Comparison of ENCODE assay signal across 1 cellular context in genomic region chr19:42313096-42313839, GRCh38.
A peak's percentile ranks its signal among the peaks of the same experiment; 100 is the strongest.
TF ChIP-seq lines count a peak whose summit lies in the region.

Gene TMEM145, plus strand, starts transcription at chr19:42313309. Its CDS starts 68 bp downstream, at chr19:42313377.

TF ChIP-seq in GM12878, 131 proteins besides CTCF, POLR2A, EP300 and RAD21 (continued from another document):
- no peak for TF ChIP-seq HCFC1 (IDR thresholded peaks at IDR 0.05; ENCODE audit: low read length)
- no peak for TF ChIP-seq SKIL (IDR thresholded peaks at IDR 0.05; ENCODE audit: low read depth, poor library complexity, severe bottlenecking)
- TF ChIP-seq ATF2 (IDR thresholded peaks at IDR 0.05; ENCODE audit: low read length) = no peak
- TF ChIP-seq IKZF2 (IDR thresholded peaks at IDR 0.05) = no peak
- TF ChIP-seq, protein P1, sequence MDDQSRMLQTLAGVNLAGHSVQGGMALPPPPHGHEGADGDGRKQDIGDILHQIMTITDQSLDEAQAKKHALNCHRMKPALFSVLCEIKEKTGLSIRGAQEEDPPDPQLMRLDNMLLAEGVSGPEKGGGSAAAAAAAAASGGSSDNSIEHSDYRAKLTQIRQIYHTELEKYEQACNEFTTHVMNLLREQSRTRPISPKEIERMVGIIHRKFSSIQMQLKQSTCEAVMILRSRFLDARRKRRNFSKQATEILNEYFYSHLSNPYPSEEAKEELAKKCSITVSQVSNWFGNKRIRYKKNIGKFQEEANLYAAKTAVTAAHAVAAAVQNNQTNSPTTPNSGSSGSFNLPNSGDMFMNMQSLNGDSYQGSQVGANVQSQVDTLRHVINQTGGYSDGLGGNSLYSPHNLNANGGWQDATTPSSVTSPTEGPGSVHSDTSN (IDR thresholded peaks at IDR 0.05; ENCODE audit: insufficient replicate concordance, low read depth, low read length) = no peak
- peak in 1 of 2 experiments; percentile 34; a peak in 1 of 4 replicates for TF ChIP-seq BHLHE40 (IDR thresholded peaks at IDR 0.05; ENCODE audit: borderline replicate concordance in 1 of 2, low read depth in 2 of 2, low read length in 1 of 2)
- no peak for TF ChIP-seq BCL11A (IDR thresholded peaks at IDR 0.05; ENCODE audit: low read depth, low read length)
- peak; percentile 36; the same call in 1 of the 2 replicates for TF ChIP-seq GATAD2B (conservative IDR thresholded peaks at IDR 0.05; ENCODE audit: low read depth)
- TF ChIP-seq YY1 (IDR thresholded peaks at IDR 0.05; ENCODE audit: low read depth, low read length) = peak; percentile 59; the same call in 1 of the 2 replicates
- TF ChIP-seq RBBP5 (conservative IDR thresholded peaks at IDR 0.05) = no peak
- TF ChIP-seq, protein P2, sequence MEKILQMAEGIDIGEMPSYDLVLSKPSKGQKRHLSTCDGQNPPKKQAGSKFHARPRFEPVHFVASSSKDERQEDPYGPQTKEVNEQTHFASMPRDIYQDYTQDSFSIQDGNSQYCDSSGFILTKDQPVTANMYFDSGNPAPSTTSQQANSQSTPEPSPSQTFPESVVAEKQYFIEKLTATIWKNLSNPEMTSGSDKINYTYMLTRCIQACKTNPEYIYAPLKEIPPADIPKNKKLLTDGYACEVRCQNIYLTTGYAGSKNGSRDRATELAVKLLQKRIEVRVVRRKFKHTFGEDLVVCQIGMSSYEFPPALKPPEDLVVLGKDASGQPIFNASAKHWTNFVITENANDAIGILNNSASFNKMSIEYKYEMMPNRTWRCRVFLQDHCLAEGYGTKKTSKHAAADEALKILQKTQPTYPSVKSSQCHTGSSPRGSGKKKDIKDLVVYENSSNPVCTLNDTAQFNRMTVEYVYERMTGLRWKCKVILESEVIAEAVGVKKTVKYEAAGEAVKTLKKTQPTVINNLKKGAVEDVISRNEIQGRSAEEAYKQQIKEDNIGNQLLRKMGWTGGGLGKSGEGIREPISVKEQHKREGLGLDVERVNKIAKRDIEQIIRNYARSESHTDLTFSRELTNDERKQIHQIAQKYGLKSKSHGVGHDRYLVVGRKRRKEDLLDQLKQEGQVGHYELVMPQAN (conservative IDR thresholded peaks at IDR 0.05) = 0 out of 2 replicates have a peak, but pooled peaks have one; percentile 23
- TF ChIP-seq REST (IDR thresholded peaks at IDR 0.05; ENCODE audit: low read depth, low read length) = peak; percentile 83
- TF ChIP-seq TAF1 (IDR thresholded peaks at IDR 0.05; ENCODE audit: borderline replicate concordance, low read depth, low read length) = no peak
- TF ChIP-seq RB1 (IDR thresholded peaks at IDR 0.05; ENCODE audit: borderline replicate concordance) = no peak
- TF ChIP-seq POLR2AphosphoS5 (IDR thresholded peaks at IDR 0.05; ENCODE audit: low read length) = no peak
- TF ChIP-seq, protein P3, sequence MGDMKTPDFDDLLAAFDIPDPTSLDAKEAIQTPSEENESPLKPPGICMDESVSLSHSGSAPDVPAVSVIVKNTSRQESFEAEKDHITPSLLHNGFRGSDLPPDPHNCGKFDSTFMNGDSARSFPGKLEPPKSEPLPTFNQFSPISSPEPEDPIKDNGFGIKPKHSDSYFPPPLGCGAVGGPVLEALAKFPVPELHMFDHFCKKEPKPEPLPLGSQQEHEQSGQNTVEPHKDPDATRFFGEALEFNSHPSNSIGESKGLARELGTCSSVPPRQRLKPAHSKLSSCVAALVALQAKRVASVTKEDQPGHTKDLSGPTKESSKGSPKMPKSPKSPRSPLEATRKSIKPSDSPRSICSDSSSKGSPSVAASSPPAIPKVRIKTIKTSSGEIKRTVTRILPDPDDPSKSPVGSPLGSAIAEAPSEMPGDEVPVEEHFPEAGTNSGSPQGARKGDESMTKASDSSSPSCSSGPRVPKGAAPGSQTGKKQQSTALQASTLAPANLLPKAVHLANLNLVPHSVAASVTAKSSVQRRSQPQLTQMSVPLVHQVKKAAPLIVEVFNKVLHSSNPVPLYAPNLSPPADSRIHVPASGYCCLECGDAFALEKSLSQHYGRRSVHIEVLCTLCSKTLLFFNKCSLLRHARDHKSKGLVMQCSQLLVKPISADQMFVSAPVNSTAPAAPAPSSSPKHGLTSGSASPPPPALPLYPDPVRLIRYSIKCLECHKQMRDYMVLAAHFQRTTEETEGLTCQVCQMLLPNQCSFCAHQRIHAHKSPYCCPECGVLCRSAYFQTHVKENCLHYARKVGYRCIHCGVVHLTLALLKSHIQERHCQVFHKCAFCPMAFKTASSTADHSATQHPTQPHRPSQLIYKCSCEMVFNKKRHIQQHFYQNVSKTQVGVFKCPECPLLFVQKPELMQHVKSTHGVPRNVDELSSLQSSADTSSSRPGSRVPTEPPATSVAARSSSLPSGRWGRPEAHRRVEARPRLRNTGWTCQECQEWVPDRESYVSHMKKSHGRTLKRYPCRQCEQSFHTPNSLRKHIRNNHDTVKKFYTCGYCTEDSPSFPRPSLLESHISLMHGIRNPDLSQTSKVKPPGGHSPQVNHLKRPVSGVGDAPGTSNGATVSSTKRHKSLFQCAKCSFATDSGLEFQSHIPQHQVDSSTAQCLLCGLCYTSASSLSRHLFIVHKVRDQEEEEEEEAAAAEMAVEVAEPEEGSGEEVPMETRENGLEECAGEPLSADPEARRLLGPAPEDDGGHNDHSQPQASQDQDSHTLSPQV (IDR thresholded peaks at IDR 0.05) = no peak
- no peak for TF ChIP-seq ATF7 (IDR thresholded peaks at IDR 0.05; ENCODE audit: low read depth)
- TF ChIP-seq PAX5 (IDR thresholded peaks at IDR 0.05; ENCODE audit: borderline replicate concordance, low read depth, low read length) = peak; percentile 36; the same call in 1 of the 2 replicates
- TF ChIP-seq BCLAF1 (IDR thresholded peaks at IDR 0.05) = no peak
- TF ChIP-seq FOXK2 (IDR thresholded peaks at IDR 0.05) = no peak
